31 cellular contexts compared by ENCODE assay signal in the genomic region with DNA sequence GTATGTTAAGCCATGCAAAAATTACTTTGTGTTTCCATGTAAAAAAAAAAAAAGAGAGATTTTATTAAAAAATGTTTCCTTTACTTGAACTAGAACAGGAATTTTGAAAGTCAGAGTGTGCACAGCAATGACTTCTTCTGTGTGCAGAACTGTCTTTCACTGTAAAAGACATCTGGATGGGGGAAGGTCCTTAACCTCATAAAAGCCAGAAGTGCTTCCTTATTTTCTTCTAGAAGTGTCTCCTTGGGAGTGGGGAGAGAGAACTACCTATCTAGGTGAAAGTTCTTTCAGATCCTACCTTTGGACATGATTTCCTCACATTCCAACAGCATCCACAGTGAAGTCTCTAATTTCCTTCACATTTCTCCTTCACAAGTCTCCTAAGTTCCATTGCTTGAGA.
"Had no signal": no experiment of that assay in that cellular context is flagged by ENCODE, and none has a peak within 500 bp of the region (broad histone marks: within the 10 kb centered on the region; RNA-seq: fewer than 3 reads in every experiment).

No MANE protein-coding gene starts in this region.

- H3K27me3 Mint-ChIP-seq: activated B cell treated with CpG ODN at 0.5 μM for 24 hours; activated CD4-positive, alpha-beta memory T cell treated with anti-CD3 and anti-CD28 coated beads for 36 hours; activated CD4-positive, alpha-beta memory T cell treated with anti-CD3 and anti-CD28 coated beads, Interleukin-2, amount 10 ng/mL, durations not matched to agents 7 days and 5 days; activated CD4-positive, alpha-beta T cell treated with anti-CD3 and anti-CD28 coated beads for 36 hours; activated CD4-positive, alpha-beta T cell treated with anti-CD3 and anti-CD28 coated beads, Interleukin-2, amount 10 ng/mL, durations not matched to agents 7 days and 5 days; activated CD8-positive, alpha-beta memory T cell treated with anti-CD3 and anti-CD28 coated beads, Interleukin-2, amount 10 ng/mL, durations not matched to agents 7 days and 5 days; activated CD8-positive, alpha-beta T cell treated with anti-CD3 and anti-CD28 coated beads for 36 hours; T-cell; T-helper 17 cell had no signal

- H3K4me1 Mint-ChIP-seq: activated B cell treated with CpG ODN at 0.5 μM for 24 hours; activated CD4-positive, alpha-beta memory T cell treated with anti-CD3 and anti-CD28 coated beads, Interleukin-2, amount 10 ng/mL, durations not matched to agents 7 days and 5 days; activated CD4-positive, alpha-beta T cell treated with anti-CD3 and anti-CD28 coated beads for 36 hours; activated CD4-positive, alpha-beta T cell treated with anti-CD3 and anti-CD28 coated beads, Interleukin-2, amount 10 ng/mL, durations not matched to agents 24 days and 14 days; activated CD4-positive, alpha-beta T cell treated with anti-CD3 and anti-CD28 coated beads, Interleukin-2, amount 10 ng/mL, durations not matched to agents 7 days and 5 days; activated CD8-positive, alpha-beta memory T cell treated with anti-CD3 and anti-CD28 coated beads, Interleukin-2, amount 10 ng/mL, durations not matched to agents 7 days and 5 days; T-cell; T-helper 17 cell; WTC11 had no signal

- H3K36me3 Mint-ChIP-seq: activated CD4-positive, alpha-beta memory T cell treated with anti-CD3 and anti-CD28 coated beads for 36 hours; activated CD8-positive, alpha-beta memory T cell treated with anti-CD3 and anti-CD28 coated beads, Interleukin-2, amount 10 ng/mL, durations not matched to agents 7 days and 5 days; T-cell; WTC11 had no signal

- ATAC-seq: activated CD4-positive, alpha-beta T cell treated with anti-CD3 and anti-CD28 coated beads for 36 hours; activated CD4-positive, CD25-positive, alpha-beta regulatory T cell treated with anti-CD3 and anti-CD28 coated beads, Interleukin-2, amount 50 U/mL, for 24 hours; activated CD8-positive, alpha-beta memory T cell treated with anti-CD3 and anti-CD28 coated beads, Interleukin-2, amount 10 ng/mL, durations not matched to agents 7 days and 5 days; activated CD8-positive, alpha-beta T cell treated with anti-CD3 and anti-CD28 coated beads for 36 hours; activated CD8-positive, alpha-beta T cell treated with anti-CD3 and anti-CD28 coated beads, Interleukin-2, amount 10 ng/mL, durations not matched to agents 7 days and 5 days; T-cell; T-helper 17 cell; WTC11 had no signal

- H3K9me3 Mint-ChIP-seq: activated B cell treated with CpG ODN at 0.5 μM for 24 hours; activated CD4-positive, alpha-beta memory T cell treated with anti-CD3 and anti-CD28 coated beads for 36 hours; activated CD4-positive, alpha-beta memory T cell treated with anti-CD3 and anti-CD28 coated beads, Interleukin-2, amount 10 ng/mL, durations not matched to agents 7 days and 5 days; activated CD4-positive, alpha-beta T cell treated with anti-CD3 and anti-CD28 coated beads, Interleukin-2, amount 10 ng/mL, durations not matched to agents 24 days and 14 days; activated CD8-positive, alpha-beta T cell treated with anti-CD3 and anti-CD28 coated beads for 36 hours; T-helper 1 cell treated with Interleukin-12 subunit alpha and Interleukin-12 subunit beta and Interleukin-4 antibody, amounts not matched to agents 30 μg/mL and 1 μg/mL, for 36 hours; T-helper 2 cell treated with Interferon-gamma antibody and Interleukin-4, amounts not matched to agents 5 μg/mL and 100 μg/mL, for 36 hours; WTC11 had no signal

- DNase-seq: activated B cell treated with CpG ODN at 0.5 μM for 24 hours; activated CD4-positive, alpha-beta memory T cell treated with anti-CD3 and anti-CD28 coated beads for 36 hours; activated CD4-positive, alpha-beta memory T cell treated with anti-CD3 and anti-CD28 coated beads, Interleukin-2, amount 10 ng/mL, durations not matched to agents 7 days and 5 days; activated CD4-positive, alpha-beta T cell treated with anti-CD3 and anti-CD28 coated beads for 1 hour; activated CD4-positive, alpha-beta T cell treated with anti-CD3 and anti-CD28 coated beads for 36 hours; activated CD4-positive, alpha-beta T cell treated with anti-CD3 and anti-CD28 coated beads for 4 hours; activated CD4-positive, alpha-beta T cell treated with anti-CD3 and anti-CD28 coated beads for 48 hours; activated CD4-positive, alpha-beta T cell treated with anti-CD3 and anti-CD28 coated beads, Interleukin-2, amount 10 ng/mL, durations not matched to agents 24 days and 14 days; activated CD4-positive, alpha-beta T cell treated with anti-CD3 and anti-CD28 coated beads, Interleukin-2, amount 10 ng/mL, durations not matched to agents 7 days and 5 days; activated CD4-positive, alpha-beta T cell treated with anti-CD3 and anti-CD28 coated beads, Interleukin-2, amount 50 U/mL, for 1 hour; activated CD4-positive, alpha-beta T cell treated with anti-CD3 and anti-CD28 coated beads, Interleukin-2, amount 50 U/mL, for 4 hours; activated CD4-positive, alpha-beta T cell treated with anti-CD3 and anti-CD28 coated beads, Interleukin-2, amount 50 U/mL, for 48 hours; activated CD4-positive, CD25-positive, alpha-beta regulatory T cell; activated CD4-positive, CD25-positive, alpha-beta regulatory T cell treated with anti-CD3 and anti-CD28 coated beads, Interleukin-2, amount 50 U/mL, for 72 hours; activated CD8-positive, alpha-beta memory T cell treated with anti-CD3 and anti-CD28 coated beads for 24 hours; activated CD8-positive, alpha-beta memory T cell treated with anti-CD3 and anti-CD28 coated beads, Interleukin-2, amount 10 ng/mL, durations not matched to agents 7 days and 5 days; activated CD8-positive, alpha-beta memory T cell treated with anti-CD3 and anti-CD28 coated beads, Interleukin-2, amount 50 U/mL, for 4 hours; activated CD8-positive, alpha-beta memory T cell treated with anti-CD3 and anti-CD28 coated beads, Interleukin-2, amount 50 U/mL, for 48 hours; activated CD8-positive, alpha-beta T cell treated with anti-CD3 and anti-CD28 coated beads for 36 hours; activated CD8-positive, alpha-beta T cell treated with anti-CD3 and anti-CD28 coated beads, Interleukin-2, amount 10 ng/mL, durations not matched to agents 7 days and 5 days; T-cell; T-helper 1 cell; T-helper 17 cell; T-helper 2 cell; T-helper 9 cell; T1000; WERI-Rb-1 had no signal

- H3K27ac Mint-ChIP-seq: activated B cell treated with CpG ODN at 0.5 μM for 24 hours; activated CD4-positive, alpha-beta memory T cell treated with anti-CD3 and anti-CD28 coated beads for 36 hours; activated CD4-positive, alpha-beta memory T cell treated with anti-CD3 and anti-CD28 coated beads, Interleukin-2, amount 10 ng/mL, durations not matched to agents 7 days and 5 days; activated CD4-positive, alpha-beta T cell treated with anti-CD3 and anti-CD28 coated beads for 36 hours; activated CD4-positive, alpha-beta T cell treated with anti-CD3 and anti-CD28 coated beads, Interleukin-2, amount 10 ng/mL, durations not matched to agents 24 days and 14 days; activated CD4-positive, alpha-beta T cell treated with anti-CD3 and anti-CD28 coated beads, Interleukin-2, amount 10 ng/mL, durations not matched to agents 7 days and 5 days; activated CD8-positive, alpha-beta memory T cell treated with anti-CD3 and anti-CD28 coated beads, Interleukin-2, amount 10 ng/mL, durations not matched to agents 7 days and 5 days; activated CD8-positive, alpha-beta T cell treated with anti-CD3 and anti-CD28 coated beads for 36 hours; activated CD8-positive, alpha-beta T cell treated with anti-CD3 and anti-CD28 coated beads, Interleukin-2, amount 10 ng/mL, durations not matched to agents 7 days and 5 days; T-cell; T-helper 1 cell treated with Interleukin-12 subunit alpha and Interleukin-12 subunit beta and Interleukin-4 antibody, amounts not matched to agents 30 μg/mL and 1 μg/mL, for 36 hours; T-helper 17 cell; T-helper 2 cell treated with Interferon-gamma antibody and Interleukin-4, amounts not matched to agents 5 μg/mL and 100 μg/mL, for 36 hours; WTC11 had no signal

- H3K4me3 Mint-ChIP-seq: activated B cell treated with CpG ODN at 0.5 μM for 24 hours; activated CD4-positive, alpha-beta memory T cell treated with anti-CD3 and anti-CD28 coated beads for 36 hours; activated CD4-positive, alpha-beta memory T cell treated with anti-CD3 and anti-CD28 coated beads, Interleukin-2, amount 10 ng/mL, durations not matched to agents 7 days and 5 days; activated CD4-positive, alpha-beta T cell treated with anti-CD3 and anti-CD28 coated beads for 36 hours; activated CD4-positive, alpha-beta T cell treated with anti-CD3 and anti-CD28 coated beads, Interleukin-2, amount 10 ng/mL, durations not matched to agents 24 days and 14 days; activated CD4-positive, alpha-beta T cell treated with anti-CD3 and anti-CD28 coated beads, Interleukin-2, amount 10 ng/mL, durations not matched to agents 7 days and 5 days; activated CD8-positive, alpha-beta memory T cell treated with anti-CD3 and anti-CD28 coated beads, Interleukin-2, amount 10 ng/mL, durations not matched to agents 7 days and 5 days; activated CD8-positive, alpha-beta T cell treated with anti-CD3 and anti-CD28 coated beads for 36 hours; activated CD8-positive, alpha-beta T cell treated with anti-CD3 and anti-CD28 coated beads, Interleukin-2, amount 10 ng/mL, durations not matched to agents 7 days and 5 days; T-cell; T-helper 1 cell treated with Interleukin-12 subunit alpha and Interleukin-12 subunit beta and Interleukin-4 antibody, amounts not matched to agents 30 μg/mL and 1 μg/mL, for 36 hours; T-helper 17 cell; T-helper 2 cell treated with Interferon-gamma antibody and Interleukin-4, amounts not matched to agents 5 μg/mL and 100 μg/mL, for 36 hours; WTC11 had no signal

- H3K36me3 ChIP-seq: WERI-Rb-1 had no signal
